In the genomic region with DNA sequence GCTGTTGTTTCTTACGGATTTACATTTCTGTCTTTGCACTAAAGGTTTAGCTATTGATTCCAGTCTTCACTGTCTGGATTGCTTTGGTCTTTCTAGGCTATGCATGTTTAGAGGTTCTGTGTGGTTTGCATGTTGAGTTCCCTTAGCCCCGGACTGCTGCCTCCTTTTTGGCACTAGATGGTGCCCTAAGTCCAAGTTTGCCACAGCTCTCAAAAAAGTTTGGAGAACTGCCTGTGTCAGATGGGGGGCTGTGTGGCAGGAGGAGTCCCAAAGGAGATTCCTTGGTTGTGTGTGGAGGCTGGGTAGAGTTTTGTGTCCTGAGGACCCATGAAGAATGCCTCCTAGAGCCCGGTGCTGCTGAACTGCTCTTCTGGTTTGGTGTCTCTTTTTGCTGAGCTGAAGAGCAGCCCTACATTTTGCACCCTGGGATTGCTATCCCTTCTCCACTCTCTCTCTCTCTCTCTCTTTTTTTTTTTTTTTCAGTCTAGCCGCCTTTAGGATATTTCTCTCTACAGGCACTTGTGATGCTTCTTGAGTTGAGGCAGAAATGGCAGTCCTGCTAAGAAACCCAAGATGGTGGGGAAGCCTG, we compare ENCODE assay signal across 8 cellular contexts.
DNase-seq lines count a peak whose midpoint lies in the region; ATAC-seq and TF ChIP-seq lines count a peak whose summit lies in the region.

No MANE protein-coding gene starts in this region.

- no peaks in the 10 kb centered on the region for H3K9me2 ChIP-seq in SU-DHL-6 (replicated peaks; ENCODE audit: insufficient read depth, low read length)

- no peak overlapping the region for H2AFZ ChIP-seq in SU-DHL-6 (ENCODE audit: low read depth, low read length, severe bottlenecking)

- H3K9me3 ChIP-seq in SU-DHL-6 (ENCODE audit: insufficient read depth, low read length) (no peaks in the 10 kb centered on the region), T-helper 17 cell (ENCODE audit: control insufficient read depth, low read length, poor library complexity, severe bottlenecking) (no peaks in the 10 kb centered on the region)

- peak; percentile 85 for DNase-seq in ELF-1 (ENCODE audit: low read depth, low spot score)
- DNase-seq in HuH-7 (ENCODE audit: low spot score) = peak; percentile 37
- DNase-seq in epithelial cell of esophagus (ENCODE audit: low read depth) = peak; percentile 77
- DNase-seq in neural crest cell (ENCODE audit: low read depth, low spot score) = peak; percentile 24
- DNase-seq in T-helper 17 cell = no peak

- H3K4me2 ChIP-seq in SU-DHL-6 (ENCODE audit: low read depth, low read length, poor library complexity, severe bottlenecking) = no peak overlapping the region

- H3F3A ChIP-seq in SU-DHL-6 (ENCODE audit: insufficient read depth) = no peaks in the 10 kb centered on the region

- H3K79me2 ChIP-seq in SU-DHL-6 (ENCODE audit: insufficient read depth, low read length) = no peaks in the 10 kb centered on the region

- H3K4me3 ChIP-seq in SU-DHL-6 (ENCODE audit: insufficient read depth, low read length, poor library complexity, severe bottlenecking) = no peak overlapping the region
- H3K4me3 ChIP-seq in epithelial cell of esophagus (ENCODE audit: low read length) = no peak overlapping the region

- no peaks in the 10 kb centered on the region for H4K20me1 ChIP-seq in SU-DHL-6 (ENCODE audit: low read depth, low read length)

- TF ChIP-seq CTCF in SU-DHL-6 (IDR thresholded peaks at IDR 0.05; ENCODE audit: insufficient read depth, low read length, poor library complexity, severe bottlenecking) (peak; percentile 80), epithelial cell of esophagus (IDR thresholded peaks at IDR 0.05; ENCODE audit: insufficient read depth, low read depth, low read length, missing control alignments) (peak; percentile 94), neural crest cell (conservative IDR thresholded peaks at IDR 0.05) (peak; percentile 71)

- H3K27me3 ChIP-seq in SU-DHL-6 (ENCODE audit: low read length) = no peaks in the 10 kb centered on the region

- H3K4me1 Mint-ChIP-seq in neural crest cell (no peaks in the 10 kb centered on the region), T-helper 17 cell (no peaks in the 10 kb centered on the region)

- H3K9me3 Mint-ChIP-seq in neural crest cell = peaks cover 4% of the 10 kb centered on the region

- no peaks in the 10 kb centered on the region for H3K27me3 Mint-ChIP-seq in neural crest cell (ENCODE audit: low read depth)
- H3K27me3 Mint-ChIP-seq in T-helper 17 cell = peaks cover 31% of the 10 kb centered on the region

- no peak overlapping the region for H3K27ac Mint-ChIP-seq in neural crest cell (ENCODE audit: unreplicated experiment)
- H3K27ac Mint-ChIP-seq in T-helper 17 cell = no peak overlapping the region

- peak; percentile 66 for ATAC-seq in GM19467 (IDR thresholded peaks at IDR 0.05; ENCODE audit: unreplicated experiment)
- no peak for ATAC-seq in T-helper 17 cell
- ATAC-seq in HG02884 (IDR thresholded peaks at IDR 0.05; ENCODE audit: unreplicated experiment) = no peak

- H3K9ac ChIP-seq in SU-DHL-6 (ENCODE audit: low read length) = no peak overlapping the region

- H3K36me3 ChIP-seq in SU-DHL-6 (ENCODE audit: low read length) = no peaks in the 10 kb centered on the region

- H3K4me3 Mint-ChIP-seq in neural crest cell (no peak overlapping the region), T-helper 17 cell (no peak overlapping the region)

- no peak overlapping the region for H3K27ac ChIP-seq in SU-DHL-6 (ENCODE audit: low read depth, low read length)

- H3K36me3 Mint-ChIP-seq in neural crest cell (ENCODE audit: low read depth) (no peaks in the 10 kb centered on the region), T-helper 17 cell (ENCODE audit: low read depth) (peaks cover 2% of the 10 kb centered on the region)

Comparison
In these comparisons a context has a peak if more than half of its experiments do, and no peak if none do; other contexts are left out.
1. DNase-seq: peak in ELF-1 (single experiment), HuH-7 (single experiment), epithelial cell of esophagus (single experiment) and neural crest cell (single experiment); none in T-helper 17 cell (0 of 3).
2. Peak in every context shown above with its lines, with median percentiles within 50 percentile points of each other: CTCF ChIP-seq.